Comparison of ENCODE assay signal across 26 cellular contexts in genomic region chr11:112265659-112266409, GRCh38. TPM values are rescaled to one million over a fixed set of nuclear protein-coding genes. Genes with fewer than 3 reads are reported as not detected.
A peak's percentile ranks its signal among the peaks of the same experiment; 100 is the strongest.
DNase-seq lines count a peak whose midpoint lies in the region; TF ChIP-seq lines count a peak whose summit lies in the region.
"Had no signal": no experiment of that assay in that cellular context is flagged by ENCODE, and none has a peak within 500 bp of the region (broad histone marks: within the 10 kb centered on the region; RNA-seq: fewer than 3 reads in every experiment).

No MANE protein-coding gene starts in this region.

- POLR2A ChIA-PET in SK-N-SH (lab: Yijun Ruan, JAX): interaction anchor here (1.4 kb wide), 1 partner anchor 40 kb away, joined by 6 read pairs; the partner anchor contains the start of gene PTS
- POLR2A ChIA-PET in activated CD4-positive, alpha-beta T cell treated with anti-CD3 and anti-CD28 coated beads, Interleukin-2, amount 10 ng/mL, durations not matched to agents 7 days and 5 days (lab: Charles Lee): no interaction called here

- no peaks in the 10 kb centered on the region for H3F3A ChIP-seq in SK-N-SH (replicated peaks; ENCODE audit: insufficient read depth)

- no peaks in the 10 kb centered on the region for H3K9me3 Mint-ChIP-seq in activated CD4-positive, alpha-beta T cell treated with anti-CD3 and anti-CD28 coated beads, Interleukin-2, amount 10 ng/mL, durations not matched to agents 7 days and 5 days
- H3K9me3 Mint-ChIP-seq: activated naive CD8-positive, alpha-beta T cell treated with anti-CD3 and anti-CD28 coated beads for 36 hours; CD4-positive, CD25-positive, alpha-beta regulatory T cell; IgD-negative memory B cell; natural killer cell had no signal

- no peaks in the 10 kb centered on the region for H4K20me1 ChIP-seq in SK-N-SH (ENCODE audit: insufficient read depth)

- H3K79me2 ChIP-seq in SK-N-SH (ENCODE audit: insufficient read depth): no peaks in the 10 kb centered on the region

- no peak for TF ChIP-seq RAD21 in SK-N-SH (IDR thresholded peaks at IDR 0.05; ENCODE audit: low read length)

- H3K9me3 ChIP-seq in SK-N-SH: no peaks in the 10 kb centered on the region
- no peaks in the 10 kb centered on the region for H3K9me3 ChIP-seq in left ventricle myocardium inferior (replicated peaks)
- H3K9me3 ChIP-seq in ovary: no peaks in the 10 kb centered on the region
- H3K9me3 ChIP-seq: colonic mucosa, esophagus squamous epithelium, gastroesophageal sphincter had no signal

- H3K36me3 ChIP-seq in SK-N-SH (replicated peaks in 1 of 2; ENCODE audit: control insufficient read depth in 1 of 2, insufficient read depth in 2 of 2, low read length in 1 of 2) (no peaks in the 10 kb centered on the region), left ventricle myocardium inferior (no peaks in the 10 kb centered on the region), ovary (no peaks in the 10 kb centered on the region)
- H3K36me3 ChIP-seq: colonic mucosa, esophagus squamous epithelium, gastroesophageal sphincter had no signal

- CTCF ChIA-PET in SK-N-SH (lab: Yijun Ruan, JAX): interaction anchor here (0.7 to 29.6 kb wide), 7 partner anchors 8 to 1009 kb away, joined by 3 to 620 read pairs (median 4); partner anchors contain the start of gene PTS
- CTCF ChIA-PET in activated CD4-positive, alpha-beta T cell treated with anti-CD3 and anti-CD28 coated beads, Interleukin-2, amount 10 ng/mL, durations not matched to agents 7 days and 5 days (lab: Charles Lee): no interaction called here

- WGBS in SK-N-SH (ENCODE audit: low lambda C conversion rate): 43% methylated on average over 11 of the region's 11 CpGs
- WGBS in ovary, 3 donors: 15 to 25% (median 24%) methylated on average over 11 of the region's 11 CpGs

- H3K36me3 Mint-ChIP-seq in activated CD4-positive, alpha-beta T cell treated with anti-CD3 and anti-CD28 coated beads, Interleukin-2, amount 10 ng/mL, durations not matched to agents 7 days and 5 days (ENCODE audit: low read depth): no peaks in the 10 kb centered on the region
- H3K36me3 Mint-ChIP-seq: activated naive CD8-positive, alpha-beta T cell treated with anti-CD3 and anti-CD28 coated beads for 36 hours; IgD-negative memory B cell; natural killer cell had no signal

- TF ChIP-seq CTCF in SK-N-SH (IDR thresholded peaks at IDR 0.05) (no peak), left ventricle myocardium inferior (IDR thresholded peaks at IDR 0.05; ENCODE audit: borderline replicate concordance) (no peak), ovary (IDR thresholded peaks at IDR 0.05) (no peak)

- H3K27ac Mint-ChIP-seq in activated CD4-positive, alpha-beta T cell treated with anti-CD3 and anti-CD28 coated beads, Interleukin-2, amount 10 ng/mL, durations not matched to agents 7 days and 5 days: no peak overlapping the region
- H3K27ac Mint-ChIP-seq: activated naive CD8-positive, alpha-beta T cell treated with anti-CD3 and anti-CD28 coated beads for 36 hours; IgD-negative memory B cell; natural killer cell had no signal

- DNase-seq in EH (ENCODE audit: low read depth) (peak; percentile 91), SK-N-SH (peak; percentile 80), left ventricle myocardium inferior (no peak), ovary (peak in 3 of 5 donors; percentile 21 to 56 (median 32)), posterior vena cava (ENCODE audit: low spot score) (no peak), NOMO-1 (lab: John Stamatoyannopoulos, UW; ENCODE audit: unreplicated experiment in 2 of 2) (no peak), NCI-H146 (lab: John Stamatoyannopoulos, UW) (no peak)
- no peak for DNase-seq in activated CD4-positive, alpha-beta T cell treated with anti-CD3 and anti-CD28 coated beads, Interleukin-2, amount 10 ng/mL, durations not matched to agents 7 days and 5 days
- DNase-seq: activated CD4-positive, alpha-beta T cell treated with anti-CD3 and anti-CD28 coated beads, Interleukin-2, amount 50 U/mL, for 48 hours; activated CD4-positive, CD25-positive, alpha-beta regulatory T cell; activated CD8-positive, alpha-beta memory T cell treated with anti-CD3 and anti-CD28 coated beads, Interleukin-2, amount 50 U/mL, for 4 hours; activated naive CD8-positive, alpha-beta T cell treated with anti-CD3 and anti-CD28 coated beads for 36 hours; CD4-positive, CD25-positive, alpha-beta regulatory T cell; colonic mucosa; esophagus squamous epithelium; kidney; natural killer cell; NCI-H1105 treated with DMSO at 0.1 percent for 48 hours; NCI-H82; OCI-M1; stimulated activated naive CD4-positive, alpha-beta T cell treated with Interleukin-2 at 50 U/mL for 16 hours had no signal

- H3K4me1 Mint-ChIP-seq in activated CD4-positive, alpha-beta T cell treated with anti-CD3 and anti-CD28 coated beads, Interleukin-2, amount 10 ng/mL, durations not matched to agents 7 days and 5 days: no peaks in the 10 kb centered on the region
- H3K4me1 Mint-ChIP-seq: activated naive CD8-positive, alpha-beta T cell treated with anti-CD3 and anti-CD28 coated beads for 36 hours; CD4-positive, CD25-positive, alpha-beta regulatory T cell; natural killer cell had no signal

- no peak overlapping the region for H3K4me2 ChIP-seq in SK-N-SH

- no peak overlapping the region for H3K4me3 ChIP-seq in SK-N-SH (ENCODE audit: low read depth in 2 of 2, low read length in 1 of 2)
- no peak overlapping the region for H3K4me3 ChIP-seq in left ventricle myocardium inferior
- H3K4me3 ChIP-seq in ovary: no peak overlapping the region
- H3K4me3 ChIP-seq: colonic mucosa, esophagus squamous epithelium, gastroesophageal sphincter had no signal

- H3K9ac ChIP-seq in SK-N-SH: no peak overlapping the region

- intact Hi-C loops in left ventricle myocardium inferior (cut with micrococcal nuclease): no loop called here
- intact Hi-C loops in ovary (cut with DNase I): no loop called here
- intact Hi-C loops in posterior vena cava (cut with DNase I): no loop called here

- peak overlapping the region in 1 of 2 experiments; percentile 92; a peak in 2 of 4 replicates for H3K27ac ChIP-seq in SK-N-SH (ENCODE audit: low read depth in 2 of 2, low read length in 1 of 2)
- peak overlapping the region; percentile 24 for H3K27ac ChIP-seq in left ventricle myocardium inferior (replicated peaks)
- H3K27ac ChIP-seq in ovary: peak overlapping the region in 1 of 2 donors; percentile 33
- H3K27ac ChIP-seq: colonic mucosa, gastroesophageal sphincter had no signal

- TF ChIP-seq EP300 in SK-N-SH (IDR thresholded peaks at IDR 0.05; ENCODE audit: borderline replicate concordance in 1 of 2, low read depth in 1 of 2, low read length in 1 of 2) (peak in 1 of 2 experiments; percentile 94; a peak in 2 of 4 replicates), ovary (IDR thresholded peaks at IDR 0.05) (no peak)

- H3K27me3 Mint-ChIP-seq in activated CD4-positive, alpha-beta T cell treated with anti-CD3 and anti-CD28 coated beads, Interleukin-2, amount 10 ng/mL, durations not matched to agents 7 days and 5 days: no peaks in the 10 kb centered on the region
- H3K27me3 Mint-ChIP-seq: activated naive CD8-positive, alpha-beta T cell treated with anti-CD3 and anti-CD28 coated beads for 36 hours; CD4-positive, CD25-positive, alpha-beta regulatory T cell; IgD-negative memory B cell had no signal

- no peak for TF ChIP-seq POLR2A in ovary (IDR thresholded peaks at IDR 0.05)

- H3K4me1 ChIP-seq in SK-N-SH (ENCODE audit: control insufficient read depth in 1 of 2, insufficient read depth in 2 of 2, low read depth in 1 of 2, low read length in 1 of 2) (peaks cover 0 to 21% of the 10 kb centered on the region in 2 experiments; a peak in 2 of 4 replicates), left ventricle myocardium inferior (peaks cover 12% of the 10 kb centered on the region), ovary (ENCODE audit: insufficient read depth) (peaks cover 7% of the 10 kb centered on the region)
- H3K4me1 ChIP-seq: colonic mucosa, esophagus squamous epithelium, gastroesophageal sphincter had no signal

- no peak overlapping the region for H2AFZ ChIP-seq in SK-N-SH (ENCODE audit: low read depth)

- H3K27me3 ChIP-seq in SK-N-SH (ENCODE audit: insufficient read depth) (no peaks in the 10 kb centered on the region), left ventricle myocardium inferior (ENCODE audit: low read depth) (no peaks in the 10 kb centered on the region), ovary (no peaks in the 10 kb centered on the region)
- H3K27me3 ChIP-seq: colonic mucosa, esophagus squamous epithelium, gastroesophageal sphincter had no signal

- no peaks in the 10 kb centered on the region for H3K9me2 ChIP-seq in SK-N-SH

- no peak overlapping the region for H3K4me3 Mint-ChIP-seq in activated CD4-positive, alpha-beta T cell treated with anti-CD3 and anti-CD28 coated beads, Interleukin-2, amount 10 ng/mL, durations not matched to agents 7 days and 5 days
- H3K4me3 Mint-ChIP-seq: activated naive CD8-positive, alpha-beta T cell treated with anti-CD3 and anti-CD28 coated beads for 36 hours; IgD-negative memory B cell; natural killer cell had no signal

TF ChIP-seq in SK-N-SH, 30 proteins besides CTCF, POLR2A, EP300 and RAD21 (continues in another document):
- TF ChIP-seq TCF12 (IDR thresholded peaks at IDR 0.05): peak; percentile 37
- peak; percentile 84 for TF ChIP-seq GATA2 (CRISPR knock-in tag; IDR thresholded peaks at IDR 0.05)
- TF ChIP-seq MEF2A (IDR thresholded peaks at IDR 0.05; ENCODE audit: borderline replicate concordance, low read depth): no peak
- no peak for TF ChIP-seq EZH2phosphoT487 (IDR thresholded peaks at IDR 0.05; ENCODE audit: borderline replicate concordance, low read depth)
- peak; percentile 94 for TF ChIP-seq RCOR1 (IDR thresholded peaks at IDR 0.05; ENCODE audit: low read length)

RNA-seq across cellular contexts. Expression of gene PLET1, which starts 5.2 kb away (rescaled TPM):
- polyA plus RNA-seq in SK-N-SH (2012; rRNA removed): not detected in 2 replicates
- not detected in 2 replicates for polyA plus RNA-seq in SK-N-SH (2012; cell fraction: cytosol; rRNA removed)
- polyA plus RNA-seq in SK-N-SH (2012; cell fraction: nucleus; rRNA removed): not detected in 2 replicates
- not detected for total RNA-seq in left ventricle myocardium inferior
- not detected for total RNA-seq in ovary
- not detected for polyA plus RNA-seq in ovary
- total RNA-seq in activated CD4-positive, alpha-beta T cell treated with anti-CD3 and anti-CD28 coated beads, Interleukin-2, amount 10 ng/mL, durations not matched to agents 7 days and 5 days: not detected
- total RNA-seq in posterior vena cava: not detected
- total RNA-seq: activated naive CD8-positive, alpha-beta T cell treated with anti-CD3 and anti-CD28 coated beads for 36 hours; CD4-positive, CD25-positive, alpha-beta regulatory T cell; colonic mucosa; esophagus squamous epithelium; gastroesophageal sphincter; kidney; natural killer cell; osteoblast; right cardiac atrium had no signal
- polyA plus RNA-seq: AG04450; CD4-positive, CD25-positive, alpha-beta regulatory T cell; IgD-negative memory B cell; right cardiac atrium had no signal

RNA-seq across cellular contexts. Expression of gene PTS, which starts 39.6 kb away (rescaled TPM):
- polyA plus RNA-seq in SK-N-SH (2012; rRNA removed) (50.0 and 54.0 TPM in 2 replicates), ovary (10 to 100 TPM; 18.3 to 35.5 TPM)
- 59.5 and 76.1 TPM in 2 replicates for polyA plus RNA-seq in SK-N-SH (2012; cell fraction: cytosol; rRNA removed)
- polyA plus RNA-seq in SK-N-SH (2012; cell fraction: nucleus; rRNA removed): 34.1 and 63.7 TPM in 2 replicates
- total RNA-seq in left ventricle myocardium inferior (27.0 TPM), ovary (10 to 100 TPM; 21.4 to 39.7 (median 26.3) TPM), posterior vena cava (10 to 100 TPM; 44.2 to 51.8 TPM)
- total RNA-seq in activated CD4-positive, alpha-beta T cell treated with anti-CD3 and anti-CD28 coated beads, Interleukin-2, amount 10 ng/mL, durations not matched to agents 7 days and 5 days: 10 to 100 TPM; 18.6 to 19.8 TPM

Comparison
In these comparisons a context has a peak if more than half of its experiments do, and no peak if none do; other contexts are left out.
1. DNase-seq: peak in EH (single experiment), SK-N-SH (single experiment) and ovary (3 of 5); none in left ventricle myocardium inferior (single experiment), activated CD4-positive, alpha-beta T cell treated with anti-CD3 and anti-CD28 coated beads, Interleukin-2, amount 10 ng/mL, durations not matched to agents 7 days and 5 days (single experiment), posterior vena cava (single experiment), NOMO-1 (0 of 2) and NCI-H146 (single experiment).